In genomic region chr21:42475526-42476492, GRCh38 we compare ENCODE assay signal across 1 cellular context.
A peak's percentile ranks its signal among the peaks of the same experiment; 100 is the strongest.
TF ChIP-seq lines count a peak whose summit lies in the region.

No MANE protein-coding gene starts in this region.

TF ChIP-seq in GM12878, 131 proteins besides CTCF, POLR2A, EP300 and RAD21:
- TF ChIP-seq, protein P1, sequence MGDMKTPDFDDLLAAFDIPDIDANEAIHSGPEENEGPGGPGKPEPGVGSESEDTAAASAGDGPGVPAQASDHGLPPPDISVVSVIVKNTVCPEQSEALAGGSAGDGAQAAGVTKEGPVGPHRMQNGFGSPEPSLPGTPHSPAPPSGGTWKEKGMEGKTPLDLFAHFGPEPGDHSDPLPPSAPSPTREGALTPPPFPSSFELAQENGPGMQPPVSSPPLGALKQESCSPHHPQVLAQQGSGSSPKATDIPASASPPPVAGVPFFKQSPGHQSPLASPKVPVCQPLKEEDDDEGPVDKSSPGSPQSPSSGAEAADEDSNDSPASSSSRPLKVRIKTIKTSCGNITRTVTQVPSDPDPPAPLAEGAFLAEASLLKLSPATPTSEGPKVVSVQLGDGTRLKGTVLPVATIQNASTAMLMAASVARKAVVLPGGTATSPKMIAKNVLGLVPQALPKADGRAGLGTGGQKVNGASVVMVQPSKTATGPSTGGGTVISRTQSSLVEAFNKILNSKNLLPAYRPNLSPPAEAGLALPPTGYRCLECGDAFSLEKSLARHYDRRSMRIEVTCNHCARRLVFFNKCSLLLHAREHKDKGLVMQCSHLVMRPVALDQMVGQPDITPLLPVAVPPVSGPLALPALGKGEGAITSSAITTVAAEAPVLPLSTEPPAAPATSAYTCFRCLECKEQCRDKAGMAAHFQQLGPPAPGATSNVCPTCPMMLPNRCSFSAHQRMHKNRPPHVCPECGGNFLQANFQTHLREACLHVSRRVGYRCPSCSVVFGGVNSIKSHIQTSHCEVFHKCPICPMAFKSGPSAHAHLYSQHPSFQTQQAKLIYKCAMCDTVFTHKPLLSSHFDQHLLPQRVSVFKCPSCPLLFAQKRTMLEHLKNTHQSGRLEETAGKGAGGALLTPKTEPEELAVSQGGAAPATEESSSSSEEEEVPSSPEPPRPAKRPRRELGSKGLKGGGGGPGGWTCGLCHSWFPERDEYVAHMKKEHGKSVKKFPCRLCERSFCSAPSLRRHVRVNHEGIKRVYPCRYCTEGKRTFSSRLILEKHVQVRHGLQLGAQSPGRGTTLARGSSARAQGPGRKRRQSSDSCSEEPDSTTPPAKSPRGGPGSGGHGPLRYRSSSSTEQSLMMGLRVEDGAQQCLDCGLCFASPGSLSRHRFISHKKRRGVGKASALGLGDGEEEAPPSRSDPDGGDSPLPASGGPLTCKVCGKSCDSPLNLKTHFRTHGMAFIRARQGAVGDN (IDR thresholded peaks at IDR 0.05): peak; percentile 53; the same call in 1 of the 2 replicates
- no peak for TF ChIP-seq CEBPZ (IDR thresholded peaks at IDR 0.05; ENCODE audit: low read depth, low read length)
- peak; percentile 92 for TF ChIP-seq MEF2B (IDR thresholded peaks at IDR 0.05; ENCODE audit: partially characterized antibody, poor library complexity, severe bottlenecking)
- TF ChIP-seq PRDM15 (CRISPR knock-in tag; IDR thresholded peaks at IDR 0.05): no peak
- TF ChIP-seq BHLHE40 (IDR thresholded peaks at IDR 0.05; ENCODE audit: borderline replicate concordance in 1 of 2, low read depth in 2 of 2, low read length in 1 of 2): peak in 1 of 2 experiments; percentile 30; a peak in 1 of 4 replicates
